Comparison of ENCODE assay signal across 8 cellular contexts in the genomic region with DNA sequence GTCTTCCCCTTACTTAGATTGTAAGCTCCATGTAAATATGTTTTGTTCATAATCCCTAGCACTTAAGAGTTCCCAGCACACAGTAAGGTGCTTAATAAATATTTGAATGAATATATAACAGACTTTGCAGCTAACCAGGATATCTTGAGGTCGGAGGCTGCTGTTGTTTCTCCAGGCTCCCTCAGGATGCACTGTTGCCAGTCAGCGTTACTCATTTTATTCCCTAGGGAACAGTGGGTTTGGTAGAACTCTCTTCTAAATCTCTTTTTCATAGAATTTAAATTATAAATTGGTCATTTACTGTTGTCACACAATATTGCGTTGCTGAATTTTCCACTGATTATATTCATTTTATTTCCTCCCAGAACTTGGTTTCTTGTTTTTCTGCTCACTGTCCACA. TPM values are rescaled to one million over a fixed set of nuclear protein-coding genes. Genes with fewer than 3 reads are reported as not detected.
DNase-seq lines count a peak whose midpoint lies in the region; ATAC-seq and TF ChIP-seq lines count a peak whose summit lies in the region.

No MANE protein-coding gene starts in this region.

- peaks cover 16% of the 10 kb centered on the region for H3K36me3 Mint-ChIP-seq in MCF 10A (ENCODE audit: insufficient read depth, unreplicated experiment)

- H3K4me3 ChIP-seq in AG04449 (ENCODE audit: low read depth, low read length) (peak overlapping the region; percentile 89), HUES48 (ENCODE audit: low read depth, low read length) (peak overlapping the region; percentile 98), mucosa of stomach (ENCODE audit: low read length) (no peak overlapping the region)

- peaks cover 13% of the 10 kb centered on the region for H3K4me1 ChIP-seq in HUES48 (ENCODE audit: control insufficient read depth, insufficient read depth, low read length)
- peaks cover 7% of the 10 kb centered on the region for H3K4me1 ChIP-seq in mucosa of stomach (ENCODE audit: control insufficient read depth, insufficient read depth, low read length)

- H3K4me1 Mint-ChIP-seq in MCF 10A (ENCODE audit: insufficient read depth, unreplicated experiment), result peaks cover 12% of the 10 kb centered on the region

- H3K27me3 ChIP-seq in HUES48 (ENCODE audit: control insufficient read depth, insufficient read depth, low read length) (no peaks in the 10 kb centered on the region), mucosa of stomach (ENCODE audit: control insufficient read depth, insufficient read depth, low read length) (no peaks in the 10 kb centered on the region)

- H3K9ac ChIP-seq in HUES48 (ENCODE audit: low read depth, low read length) (peak overlapping the region; percentile 63; the same call in 1 of the 2 replicates), mucosa of stomach (ENCODE audit: low read length) (peak overlapping the region; percentile 95)

- peak overlapping the region; percentile 100 for H3K27ac ChIP-seq in HUES48 (ENCODE audit: low read depth, low read length)

- POLR2A ChIA-PET in AG04449 (lab: Yijun Ruan, JAX) (interaction anchor here (0.7 to 1.7 kb wide), 2 partner anchors 55 to 56 kb away, joined by 4 to 9 read pairs; partner anchors contain the start of gene NAT10), MCF 10A (lab: Yijun Ruan, JAX) (interaction anchor here (0.7 to 7.5 kb wide), 19 partner anchors 11 to 330 kb away, joined by 3 to 74 read pairs (median 5); partner anchors contain the start of gene NAT10)

- H3K9me3 ChIP-seq in HUES48 (ENCODE audit: control insufficient read depth, insufficient read depth, low read length) (no peaks in the 10 kb centered on the region), mucosa of stomach (ENCODE audit: control insufficient read depth, low read length) (no peaks in the 10 kb centered on the region)

- ATAC-seq in GM21360 (IDR thresholded peaks at IDR 0.05; ENCODE audit: unreplicated experiment), result no peak

- no peaks in the 10 kb centered on the region for H3K9me3 Mint-ChIP-seq in MCF 10A (ENCODE audit: unreplicated experiment)

- peak overlapping the region; percentile 96 for H3K27ac Mint-ChIP-seq in MCF 10A (ENCODE audit: low read depth, unreplicated experiment)

- TF ChIP-seq CTCF in AG04449 (IDR thresholded peaks at IDR 0.05; ENCODE audit: insufficient read depth, low read length, missing control alignments), result no peak
- no peak for TF ChIP-seq CTCF in MCF 10A (IDR thresholded peaks at IDR 0.05; ENCODE audit: unreplicated experiment)

- peaks cover 13% of the 10 kb centered on the region for H3K36me3 ChIP-seq in HUES48 (ENCODE audit: control insufficient read depth, insufficient read depth, low read length)
- H3K36me3 ChIP-seq in mucosa of stomach (ENCODE audit: control insufficient read depth, insufficient read depth, low read length), result no peaks in the 10 kb centered on the region

- CTCF ChIA-PET in AG04449 (lab: Yijun Ruan, JAX), result interaction anchor here (0.7 to 1.3 kb wide), 4 partner anchors 10 to 53 kb away, joined by 3 to 6 read pairs (median 3); no protein-coding TSS in a partner anchor
- CTCF ChIA-PET in MCF 10A (lab: Yijun Ruan, JAX), result interaction anchor here (0.8 to 1.9 kb wide), 6 partner anchors 20 to 62 kb away, joined by 3 to 10 read pairs (median 4); no protein-coding TSS in a partner anchor

- BruUV-seq in MCF 10A (replicated peaks; lab: Mats Ljungman, UMichigan), result TSS peak; percentile 26

- peak overlapping the region; percentile 99 for H3K4me3 Mint-ChIP-seq in MCF 10A (ENCODE audit: unreplicated experiment)

- no peaks in the 10 kb centered on the region for H3K27me3 Mint-ChIP-seq in MCF 10A (ENCODE audit: insufficient read depth, unreplicated experiment)

- intact Hi-C loops in MCF 10A (cut with micrococcal nuclease), result no loop called here

- DNase-seq in AG04449 (ENCODE audit: low read depth, low spot score) (no peak), MCF 10A (ENCODE audit: unreplicated experiment) (no peak), NCI-H524 (lab: John Stamatoyannopoulos, UW) (no peak), anterior cingulate cortex (lab: John Stamatoyannopoulos, UW) (no peak), OCI-M2 (lab: John Stamatoyannopoulos, UW; ENCODE audit: unreplicated experiment) (no peak)

RNA-seq across cellular contexts. Expression of gene CAPRIN1, which starts 1.0 kb away (rescaled TPM):
- 190 and 219 TPM in 2 replicates for total RNA-seq in MCF 10A (2022)

RNA-seq across cellular contexts. Expression of gene NAT10, which starts 54.9 kb away (rescaled TPM):
- 68.9 and 89.5 TPM in 2 replicates for total RNA-seq in MCF 10A (2022)
